15 cellular contexts compared by ENCODE assay signal in genomic region chr10:103921248-103921647, GRCh38. TPM values are rescaled to one million over a fixed set of nuclear protein-coding genes. Genes with fewer than 3 reads are reported as not detected.
A peak's percentile ranks its signal among the peaks of the same experiment; 100 is the strongest.
DNase-seq lines count a peak whose midpoint lies in the region; ATAC-seq and TF ChIP-seq lines count a peak whose summit lies in the region.
"Had no signal": no experiment of that assay in that cellular context is flagged by ENCODE, and none has a peak within 500 bp of the region (broad histone marks: within the 10 kb centered on the region; RNA-seq: fewer than 3 reads in every experiment).

No MANE protein-coding gene starts in this region.

- no peaks in the 10 kb centered on the region for H3K27me3 ChIP-seq in neural progenitor cell
- H3K27me3 ChIP-seq: SJSA1 had no signal

- no peaks in the 10 kb centered on the region for H3K9me2 ChIP-seq in OCI-LY7 (ENCODE audit: insufficient read depth, low read length)

- no peak overlapping the region for H3K27ac Mint-ChIP-seq in neural progenitor cell
- H3K27ac Mint-ChIP-seq: B cell, CD14-positive monocyte had no signal

- TF ChIP-seq CTCF in HEK293 (tag by site-specific recombination; IDR thresholded peaks at IDR 0.05) = no peak
- TF ChIP-seq CTCF in OCI-LY7 (conservative IDR thresholded peaks at IDR 0.05; ENCODE audit: low read length) = no peak
- no peak for TF ChIP-seq CTCF in neural progenitor cell (IDR thresholded peaks at IDR 0.05)

- H3K9me3 Mint-ChIP-seq in neural progenitor cell = no peaks in the 10 kb centered on the region
- H3K9me3 Mint-ChIP-seq: CD14-positive monocyte had no signal

- peaks cover 3% of the 10 kb centered on the region for H3K27me3 Mint-ChIP-seq in neural progenitor cell (ENCODE audit: insufficient read depth, low read depth)
- H3K27me3 Mint-ChIP-seq: B cell had no signal

- H3K9ac ChIP-seq in neural progenitor cell = no peak overlapping the region

- no peak overlapping the region for H3K4me2 ChIP-seq in OCI-LY7 (ENCODE audit: low read length)
- no peak overlapping the region for H3K4me2 ChIP-seq in neural progenitor cell

- H3F3A ChIP-seq in neural progenitor cell (ENCODE audit: low read depth) = peaks cover 20% of the 10 kb centered on the region

- H4K20me1 ChIP-seq in OCI-LY7 (ENCODE audit: insufficient read depth, low read length) (no peaks in the 10 kb centered on the region), neural progenitor cell (ENCODE audit: low read depth) (no peaks in the 10 kb centered on the region)

- H3K36me3 ChIP-seq in HEK293 (ENCODE audit: control insufficient read depth in 2 of 2, insufficient read depth in 1 of 2, low read length in 2 of 2) (no peaks in the 10 kb centered on the region), OCI-LY7 (ENCODE audit: insufficient read depth, low read length) (no peaks in the 10 kb centered on the region), neural progenitor cell (no peaks in the 10 kb centered on the region)
- H3K36me3 ChIP-seq: SJSA1 had no signal

- no peak overlapping the region for H3K4me3 Mint-ChIP-seq in neural progenitor cell
- H3K4me3 Mint-ChIP-seq: B cell, CD14-positive monocyte had no signal

- peaks cover under 1% of the 10 kb centered on the region for H3K36me3 Mint-ChIP-seq in neural progenitor cell
- H3K36me3 Mint-ChIP-seq: CD14-positive monocyte had no signal

- ATAC-seq in Right ventricle myocardium superior (ENCODE audit: poor library complexity) = no peak

- H3K4me3 ChIP-seq in HEK293 (ENCODE audit: low read depth, low read length) (no peak overlapping the region), OCI-LY7 (ENCODE audit: low read depth, low read length, poor library complexity, severe bottlenecking) (no peak overlapping the region), neural progenitor cell (no peak overlapping the region)
- H3K4me3 ChIP-seq: SJSA1 had no signal

- H3K27ac ChIP-seq in HEK293 (ENCODE audit: extremely low read depth, low read depth, low read length) = no peak overlapping the region
- H3K27ac ChIP-seq in OCI-LY7 (ENCODE audit: low read depth, low read length, poor library complexity, severe bottlenecking) = no peak overlapping the region
- no peak overlapping the region for H3K27ac ChIP-seq in neural progenitor cell
- H3K27ac ChIP-seq: SJSA1 had no signal

- POLR2A ChIA-PET in HEK293 (lab: Yijun Ruan, JAX) = interaction anchor here (0.9 kb wide), 1 partner anchor 13 kb away, joined by 4 read pairs; no protein-coding TSS in a partner anchor
- POLR2A ChIA-PET in OCI-LY7 (lab: Charles Lee) = interaction anchor here (0.6 to 1.0 kb wide), 4 partner anchors 10 to 1470 kb away, joined by 3 read pairs; no protein-coding TSS in a partner anchor

- H3K4me1 Mint-ChIP-seq in neural progenitor cell = peaks cover 17% of the 10 kb centered on the region

- no TSS peak for BruUV-seq in OCI-LY7 (replicated peaks; lab: Mats Ljungman, UMichigan)

- H3K4me1 ChIP-seq in HEK293 (ENCODE audit: control insufficient read depth, insufficient read depth, low read length) (peaks cover 8% of the 10 kb centered on the region), OCI-LY7 (ENCODE audit: insufficient read depth, low read length, poor library complexity, severe bottlenecking) (peaks cover 22% of the 10 kb centered on the region), neural progenitor cell (peaks cover 24% of the 10 kb centered on the region)

- CTCF ChIA-PET in HEK293 (lab: Yijun Ruan, JAX) (interaction anchor here (0.5 kb wide), 2 partner anchors 45 to 97 kb away, joined by 3 read pairs; partner anchors contain the start of gene SLK), OCI-LY7 (lab: Charles Lee; ENCODE audit: unreplicated experiment) (interaction anchor here (0.8 kb wide), 1 partner anchor 203 kb away, joined by 3 read pairs; no protein-coding TSS in a partner anchor)

- intact Hi-C loops in OCI-LY7 (cut with micrococcal nuclease; ENCODE audit: unreplicated experiment) (no loop called here), Right ventricle myocardium superior (cut with DNase I) (no loop called here)

- DNase-seq in NCI-H2227 (lab: John Stamatoyannopoulos, UW; ENCODE audit: unreplicated experiment) (peak; percentile 30), NCI-H2227 treated with DMSO at 0.1 percent for 48 hours (lab: John Stamatoyannopoulos, UW) (no peak), OCI-LY7 (ENCODE audit: low spot score) (no peak), neural progenitor cell (ENCODE audit: low spot score) (no peak), Ammon's horn (ENCODE audit: low spot score) (no peak), Right ventricle myocardium superior (no peak), DMS114 treated with DMSO at 0.1 percent for 48 hours (lab: John Stamatoyannopoulos, UW; ENCODE audit: unreplicated experiment) (no peak)
- DNase-seq: GOT3, NCI-H1092 treated with DMSO at 0.1 percent for 48 hours, NCI-H1930, NCI-H446 treated with DMSO at 0.1 percent for 48 hours had no signal

- H2AFZ ChIP-seq in OCI-LY7 (ENCODE audit: low read length) (peak overlapping the region; percentile 47; the same call in 1 of the 2 replicates), neural progenitor cell (replicated peaks) (peak overlapping the region; percentile 98)

- H3K9me3 ChIP-seq in HEK293 (ENCODE audit: control insufficient read depth, insufficient read depth, low read depth, low read length) (no peaks in the 10 kb centered on the region), OCI-LY7 (ENCODE audit: low read length) (no peaks in the 10 kb centered on the region), neural progenitor cell (ENCODE audit: low read depth) (no peaks in the 10 kb centered on the region)
- H3K9me3 ChIP-seq: SJSA1 had no signal

- peaks cover 15% of the 10 kb centered on the region; the same call in 1 of the 2 replicates for H3K79me2 ChIP-seq in OCI-LY7 (ENCODE audit: insufficient read depth, low read depth, low read length)
- peaks cover 7% of the 10 kb centered on the region for H3K79me2 ChIP-seq in neural progenitor cell (ENCODE audit: low read depth)

TF ChIP-seq in HEK293, 187 proteins besides CTCF, POLR2A, EP300 and RAD21 (continues in another document):
- TF ChIP-seq ZNF544 (tag by site-specific recombination; IDR thresholded peaks at IDR 0.05) = no peak
- no peak for TF ChIP-seq ZNF266 (tag by site-specific recombination; IDR thresholded peaks at IDR 0.05; ENCODE audit: low read depth)
- no peak for TF ChIP-seq ELK4 (IDR thresholded peaks at IDR 0.05; ENCODE audit: borderline replicate concordance, low read depth, low read length)
- TF ChIP-seq ZXDB (tag by site-specific recombination; IDR thresholded peaks at IDR 0.05) = no peak
- no peak for TF ChIP-seq ZNF133 (tag by site-specific recombination; IDR thresholded peaks at IDR 0.05)
- no peak for TF ChIP-seq ZNF155 (tag by site-specific recombination; IDR thresholded peaks at IDR 0.05)
- peak; percentile 77 for TF ChIP-seq ZNF664 (tag by site-specific recombination; IDR thresholded peaks at IDR 0.05)
- TF ChIP-seq PRDM4 (tag by site-specific recombination; IDR thresholded peaks at IDR 0.05) = no peak
- no peak for TF ChIP-seq ZNF510 (tag by site-specific recombination; IDR thresholded peaks at IDR 0.05; ENCODE audit: insufficient replicate concordance)
- no peak for TF ChIP-seq ZNF449 (tag by site-specific recombination; IDR thresholded peaks at IDR 0.05)

RNA-seq across cellular contexts. Expression of gene STN1, which starts 3.3 kb away (rescaled TPM):
- total RNA-seq in OCI-LY7 (2014; rRNA removed; shearing (Covaris generic)) = 19.5 and 20.9 TPM in 2 replicates
- 24.3 and 24.5 TPM in 2 replicates for total RNA-seq in OCI-LY7 (2022)
- 26.4 and 32.0 TPM in 2 replicates for total RNA-seq in neural progenitor cell (ENCODE audit: low replicate concordance)
- 29.7 TPM for total RNA-seq in Right ventricle myocardium superior

RNA-seq across cellular contexts. Expression of gene SLK, which starts 45.7 kb away (rescaled TPM):
- total RNA-seq in OCI-LY7 (2014; rRNA removed; shearing (Covaris generic)) = 19.0 and 19.9 TPM in 2 replicates
- total RNA-seq in OCI-LY7 (2022) (19.4 and 21.2 TPM in 2 replicates), neural progenitor cell (ENCODE audit: low replicate concordance) (33.5 and 42.7 TPM in 2 replicates), Right ventricle myocardium superior (28.1 TPM)
